ENCODE assay signal across 14 cellular contexts in genomic region chr3:140296796-140297352, GRCh38.
A peak's percentile ranks its signal among the peaks of the same experiment; 100 is the strongest.
DNase-seq lines count a peak whose midpoint lies in the region; ATAC-seq, FAIRE-seq and TF ChIP-seq lines count a peak whose summit lies in the region.
"Had no signal": no experiment of that assay in that cellular context is flagged by ENCODE, and none has a peak within 500 bp of the region (broad histone marks: within the 10 kb centered on the region; RNA-seq: fewer than 3 reads in every experiment).

No MANE protein-coding gene starts in this region.

- TF ChIP-seq CTCF in AG09319 (IDR thresholded peaks at IDR 0.05; ENCODE audit: low read depth, low read length) (peak; percentile 23), HFF-Myc (IDR thresholded peaks at IDR 0.05; ENCODE audit: low read depth, low read length, missing control alignments) (peak; percentile 3), cardiac fibroblast (IDR thresholded peaks at IDR 0.05; ENCODE audit: low read depth, low read length) (no peak)

- H3K9me3 Mint-ChIP-seq in stimulated activated effector memory CD8-positive, alpha-beta T cell treated with anti-CD3 and anti-CD28 coated beads, Interleukin-12 subunit alpha, Interleukin-12 subunit beta, amount 100 ng/mL, for 72 hours, result peaks cover 4% of the 10 kb centered on the region
- H3K9me3 Mint-ChIP-seq: activated CD4-positive, alpha-beta memory T cell treated with anti-CD3 and anti-CD28 coated beads, Interleukin-2, amount 10 ng/mL, durations not matched to agents 7 days and 5 days; IgD-negative memory B cell; mesothelial cell of epicardium had no signal

- no peak for ATAC-seq in stimulated activated effector memory CD8-positive, alpha-beta T cell treated with anti-CD3 and anti-CD28 coated beads, Interleukin-12 subunit alpha, Interleukin-12 subunit beta, amount 100 ng/mL, for 72 hours

- peak; percentile 47 for DNase-seq in AG09319 (ENCODE audit: extremely low read depth, low read depth)
- peak; percentile 58 for DNase-seq in HFF-Myc (ENCODE audit: extremely low read depth, low read depth)
- peak; percentile 21 to 61 for DNase-seq in cardiac fibroblast (ENCODE audit: low read depth in 2 of 2)
- peak; percentile 18 for DNase-seq in iPS-NIHi7 (ENCODE audit: extremely low spot score)
- DNase-seq in SHP77 treated with DMSO at 0.1 percent for 48 hours (lab: John Stamatoyannopoulos, UW), result no peak
- no peak for DNase-seq in stimulated activated effector memory CD8-positive, alpha-beta T cell treated with anti-CD3 and anti-CD28 coated beads, Interleukin-12 subunit alpha, Interleukin-12 subunit beta, amount 100 ng/mL, for 72 hours (ENCODE audit: low spot score in 2 of 2)
- DNase-seq in frontal cortex (ENCODE audit: low spot score in 2 of 2), result no peak
- no peak for DNase-seq in NCI-H2029 (lab: John Stamatoyannopoulos, UW)
- DNase-seq: activated CD4-positive, alpha-beta memory T cell treated with anti-CD3 and anti-CD28 coated beads, Interleukin-2, amount 10 ng/mL, durations not matched to agents 7 days and 5 days; BE2C; WERI-Rb-1 had no signal

- no peak overlapping the region for H3K4me3 Mint-ChIP-seq in stimulated activated effector memory CD8-positive, alpha-beta T cell treated with anti-CD3 and anti-CD28 coated beads, Interleukin-12 subunit alpha, Interleukin-12 subunit beta, amount 100 ng/mL, for 72 hours
- H3K4me3 Mint-ChIP-seq: activated CD4-positive, alpha-beta memory T cell treated with anti-CD3 and anti-CD28 coated beads, Interleukin-2, amount 10 ng/mL, durations not matched to agents 7 days and 5 days; IgD-negative memory B cell; mesothelial cell of epicardium had no signal

- H3K4me3 ChIP-seq in HFF-Myc (replicated peaks; ENCODE audit: low read depth, low read length) (no peak overlapping the region), cardiac fibroblast (replicated peaks in 1 of 2; ENCODE audit: low read depth in 2 of 2, low read length in 2 of 2) (no peak overlapping the region)

- H3K27ac Mint-ChIP-seq in stimulated activated effector memory CD8-positive, alpha-beta T cell treated with anti-CD3 and anti-CD28 coated beads, Interleukin-12 subunit alpha, Interleukin-12 subunit beta, amount 100 ng/mL, for 72 hours, result no peak overlapping the region
- H3K27ac Mint-ChIP-seq: activated CD4-positive, alpha-beta memory T cell treated with anti-CD3 and anti-CD28 coated beads, Interleukin-2, amount 10 ng/mL, durations not matched to agents 7 days and 5 days; mesothelial cell of epicardium had no signal

- H3K36me3 Mint-ChIP-seq in stimulated activated effector memory CD8-positive, alpha-beta T cell treated with anti-CD3 and anti-CD28 coated beads, Interleukin-12 subunit alpha, Interleukin-12 subunit beta, amount 100 ng/mL, for 72 hours, result no peaks in the 10 kb centered on the region
- H3K36me3 Mint-ChIP-seq: IgD-negative memory B cell, mesothelial cell of epicardium had no signal

- H3K4me1 Mint-ChIP-seq in stimulated activated effector memory CD8-positive, alpha-beta T cell treated with anti-CD3 and anti-CD28 coated beads, Interleukin-12 subunit alpha, Interleukin-12 subunit beta, amount 100 ng/mL, for 72 hours, result no peaks in the 10 kb centered on the region
- H3K4me1 Mint-ChIP-seq: activated CD4-positive, alpha-beta memory T cell treated with anti-CD3 and anti-CD28 coated beads, Interleukin-2, amount 10 ng/mL, durations not matched to agents 7 days and 5 days; IgD-negative memory B cell; mesothelial cell of epicardium had no signal

- no peak for FAIRE-seq in frontal cortex (lab: Jason Lieb, UNC)
- FAIRE-seq: GM18507 had no signal

Comparison
In these comparisons a context has a peak if more than half of its experiments do, and no peak if none do; other contexts are left out.
1. DNase-seq: peak in AG09319 (single experiment), HFF-Myc (single experiment), cardiac fibroblast (2 of 2) and iPS-NIHi7 (single experiment); none in SHP77 treated with DMSO at 0.1 percent for 48 hours (single experiment), stimulated activated effector memory CD8-positive, alpha-beta T cell treated with anti-CD3 and anti-CD28 coated beads, Interleukin-12 subunit alpha, Interleukin-12 subunit beta, amount 100 ng/mL, for 72 hours (0 of 2), frontal cortex (0 of 2) and NCI-H2029 (single experiment).